ENCODE assay signal across 16 cellular contexts in the genomic region with DNA sequence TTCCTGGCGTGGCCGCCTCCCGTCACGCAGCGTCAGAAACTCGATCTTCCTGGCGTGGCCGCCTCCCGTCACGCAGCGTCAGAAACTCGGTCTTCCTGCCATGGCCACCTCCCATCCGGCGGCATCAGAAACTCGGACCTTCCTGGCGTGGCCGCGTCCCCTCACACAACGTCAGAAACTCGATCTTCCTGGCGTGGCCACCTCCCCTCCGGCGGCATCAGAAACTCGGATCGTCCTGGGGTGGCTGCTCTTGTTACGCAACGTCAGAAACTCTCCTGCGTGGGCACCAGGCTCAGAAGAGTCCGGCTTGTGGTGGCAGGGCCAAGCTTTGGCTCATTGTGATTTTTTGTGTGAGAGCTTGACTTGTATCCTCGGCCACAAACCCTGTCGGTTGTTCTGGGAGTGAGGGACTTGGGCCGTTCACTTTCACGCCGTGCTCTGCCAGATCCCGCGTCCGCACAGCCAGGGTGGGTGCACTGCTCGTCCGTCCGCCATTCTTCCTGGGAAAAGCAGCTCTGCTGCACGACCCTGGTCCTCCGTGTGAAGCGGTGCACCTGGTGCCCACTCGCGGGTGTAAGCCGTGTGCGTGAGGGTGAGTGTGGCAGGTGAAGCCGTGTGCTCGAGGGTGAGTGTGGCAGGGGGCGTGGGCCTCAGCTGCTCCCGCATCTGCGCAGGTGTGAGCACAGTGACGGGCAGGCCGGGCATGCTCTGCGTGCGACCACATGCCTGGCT. TPM values are rescaled to one million over a fixed set of nuclear protein-coding genes. Genes with fewer than 3 reads are reported as not detected.
DNase-seq lines count a peak whose midpoint lies in the region; ATAC-seq, FAIRE-seq and TF ChIP-seq lines count a peak whose summit lies in the region.
"Had no signal": no experiment of that assay in that cellular context is flagged by ENCODE, and none has a peak within 500 bp of the region (broad histone marks: within the 10 kb centered on the region; RNA-seq: fewer than 3 reads in every experiment).

No MANE protein-coding gene starts in this region.

- no peak overlapping the region for H3K9ac ChIP-seq in K562 (ENCODE audit: insufficient read depth in 1 of 2, low read depth in 2 of 2, low read length in 2 of 2)
- H3K9ac ChIP-seq in kidney (ENCODE audit: low read length in 2 of 2) = no peak overlapping the region
- H3K9ac ChIP-seq in Karpas-422 (ENCODE audit: low read length) = no peak overlapping the region
- H3K9ac ChIP-seq: GM23248 had no signal

- TF ChIP-seq POLR2A in K562 (conservative IDR thresholded peaks at IDR 0.05) = no peak

- POLR2A ChIA-PET in A673 (lab: Charles Lee; ENCODE audit: low non-redundant PET) (no interaction called here), K562 (lab: Yijun Ruan, JAX) (no interaction called here)

- H2AFZ ChIP-seq in K562 (ENCODE audit: low read depth, low read length) (no peak overlapping the region), Karpas-422 (ENCODE audit: low read length) (no peak overlapping the region)
- H2AFZ ChIP-seq: GM23248 had no signal

- FAIRE-seq in K562 (lab: Jason Lieb, UNC) (no peak), kidney (lab: Jason Lieb, UNC) (no peak)

- H3K4me1 ChIP-seq in A673 (ENCODE audit: insufficient read depth, low read length, poor library complexity, severe bottlenecking) = peaks cover 45% of the 10 kb centered on the region
- H3K4me1 ChIP-seq in K562 (replicated peaks in 1 of 2; ENCODE audit: control insufficient read depth in 2 of 2, insufficient read depth in 2 of 2, low read length in 2 of 2) = peaks cover 0 to 5% of the 10 kb centered on the region in 2 experiments; a peak in 1 of 5 replicates
- no peaks in the 10 kb centered on the region for H3K4me1 ChIP-seq in kidney (ENCODE audit: control insufficient read depth in 1 of 2, insufficient read depth in 1 of 2, low read depth in 1 of 2, low read length in 2 of 2)
- H3K4me1 ChIP-seq in Karpas-422 (ENCODE audit: low read length) = no peaks in the 10 kb centered on the region

- TF ChIP-seq EP300 in K562 (IDR thresholded peaks at IDR 0.05; ENCODE audit: low read length) = no peak

- no peak overlapping the region for H3K4me3 ChIP-seq in A673 (ENCODE audit: low read depth, low read length, poor library complexity, severe bottlenecking)
- H3K4me3 ChIP-seq in H7 (ENCODE audit: insufficient read depth, low read depth, low read length) = no peak overlapping the region
- H3K4me3 ChIP-seq in K562 = no peak overlapping the region
- H3K4me3 ChIP-seq in kidney (ENCODE audit: low read length in 2 of 2) = no peak overlapping the region
- H3K4me3 ChIP-seq in Karpas-422 (ENCODE audit: low read length) = no peak overlapping the region
- H3K4me3 ChIP-seq: GM23248 had no signal

- H4K20me1 ChIP-seq in K562 (replicated peaks; ENCODE audit: control insufficient read depth, insufficient read depth, low read length) (no peaks in the 10 kb centered on the region), Karpas-422 (ENCODE audit: insufficient read depth, low read depth, low read length) (no peaks in the 10 kb centered on the region)

- intact Hi-C loops in A673 (cut with micrococcal nuclease; ENCODE audit: unreplicated experiment) (loop anchor here (10.0 kb wide), 1 partner anchor 172 kb away; the partner anchor contains the start of gene ADAP1), K562 (cut with micrococcal nuclease) (loop anchor here (10.0 kb wide), 1 partner anchor 182 kb away; no protein-coding TSS in a partner anchor), kidney (cut with DNase I) (loop anchor here (10.0 kb wide), 1 partner anchor 92 kb away; the partner anchor contains the start of gene GET4)

- TF ChIP-seq CTCF in A673 (conservative IDR thresholded peaks at IDR 0.05; ENCODE audit: low read depth, low read length) (no peak), K562 (IDR thresholded peaks at IDR 0.05 in 2 of 3, conservative IDR thresholded peaks at IDR 0.05 in 1 of 3; ENCODE audit: insufficient read depth in 2 of 3, low read depth in 1 of 3, low read length in 3 of 3) (no peak), kidney (IDR thresholded peaks at IDR 0.05; ENCODE audit: borderline replicate concordance, extremely low read depth, insufficient read depth) (no peak)

- peak overlapping the region; percentile 13 for H3K27ac ChIP-seq in A673 (ENCODE audit: low read depth, low read length, poor library complexity, severe bottlenecking)
- H3K27ac ChIP-seq in K562 (ENCODE audit: extremely low read depth, low read depth, low read length) = no peak overlapping the region
- H3K27ac ChIP-seq in kidney (ENCODE audit: low read depth in 2 of 2, low read length in 2 of 2) = no peak overlapping the region
- H3K27ac ChIP-seq in Karpas-422 (ENCODE audit: low read length) = no peak overlapping the region
- H3K27ac ChIP-seq: C4-2B, GM23248 had no signal

- no peaks in the 10 kb centered on the region for H3K9me2 ChIP-seq in Karpas-422 (replicated peaks; ENCODE audit: insufficient read depth, low read length)

- CTCF ChIA-PET in A673 (lab: Charles Lee) (no interaction called here), K562 (lab: Yijun Ruan, JAX; ENCODE audit: low intra/inter-chr PET ratio) (no interaction called here)

- H3K27me3 ChIP-seq in A673 (replicated peaks; ENCODE audit: insufficient read depth, low read depth, low read length, poor library complexity) (no peaks in the 10 kb centered on the region), H7 (ENCODE audit: control insufficient read depth, insufficient read depth, low read length) (no peaks in the 10 kb centered on the region), K562 (ENCODE audit: control insufficient read depth in 2 of 2, insufficient read depth in 2 of 2, low read length in 2 of 2) (no peaks in the 10 kb centered on the region), Karpas-422 (ENCODE audit: low read length) (no peaks in the 10 kb centered on the region)
- H3K27me3 ChIP-seq: BE2C had no signal

- BruUV-seq in A673 (replicated peaks; lab: Mats Ljungman, UMichigan) (no TSS peak), K562 (replicated peaks; lab: Mats Ljungman, UMichigan) (no TSS peak)

- no peak for DNase-seq in A673 (ENCODE audit: low spot score)
- DNase-seq in H7 = peak; percentile 48
- DNase-seq in K562 (ENCODE audit: extremely low read depth in 1 of 4, low spot score in 3 of 4) = no peak
- peak; percentile 70 for DNase-seq in kidney
- no peak for DNase-seq in SHP77 (lab: John Stamatoyannopoulos, UW)
- DNase-seq in Karpas-422 = no peak
- DNase-seq: BE2C; CD4-positive, alpha-beta memory T cell; DMS53; GF-D8; GM23248; H9; KBM-7 had no signal

- no peaks in the 10 kb centered on the region for H3K79me2 ChIP-seq in K562 (ENCODE audit: control insufficient read depth, insufficient read depth, low read length)
- H3K79me2 ChIP-seq in Karpas-422 (ENCODE audit: low read length) = no peaks in the 10 kb centered on the region

- H3K9me3 ChIP-seq in A673 (ENCODE audit: low read depth, low read length, poor library complexity, severe bottlenecking) = no peaks in the 10 kb centered on the region
- H3K9me3 ChIP-seq in K562 (replicated peaks; ENCODE audit: control insufficient read depth, insufficient read depth, low read depth, low read length) = no peaks in the 10 kb centered on the region
- no peaks in the 10 kb centered on the region for H3K9me3 ChIP-seq in kidney (ENCODE audit: control insufficient read depth in 1 of 2, low read length in 2 of 2)
- no peaks in the 10 kb centered on the region for H3K9me3 ChIP-seq in Karpas-422 (ENCODE audit: low read length)
- H3K9me3 ChIP-seq: BE2C had no signal

- in situ Hi-C loops in K562 (cut with MboI) = no loop called here

- no peak for TF ChIP-seq RAD21 in K562 (CRISPR knock-in tag; conservative IDR thresholded peaks at IDR 0.05 in 1 of 2, IDR thresholded peaks at IDR 0.05 in 1 of 2)

- ATAC-seq in K562 = no peak
- no peak for ATAC-seq in GM18870 (IDR thresholded peaks at IDR 0.05; ENCODE audit: unreplicated experiment)
- ATAC-seq in GM18511 (IDR thresholded peaks at IDR 0.05; ENCODE audit: unreplicated experiment) = no peak

- WGBS in K562 (ENCODE audit: insufficient coverage, low coverage, missing lambda C conversion rate) = 94% methylated on average over 40 of the region's 56 CpGs

- H3K9me1 ChIP-seq in K562 (ENCODE audit: control insufficient read depth, insufficient read depth, low read length) = no peaks in the 10 kb centered on the region

- peaks cover 33% of the 10 kb centered on the region for H3K36me3 ChIP-seq in A673 (ENCODE audit: insufficient read depth, low read length, poor library complexity, severe bottlenecking)
- peaks cover 15% of the 10 kb centered on the region for H3K36me3 ChIP-seq in H7 (replicated peaks; ENCODE audit: control insufficient read depth, insufficient read depth, low read length)
- H3K36me3 ChIP-seq in K562 (ENCODE audit: control insufficient read depth, insufficient read depth, low read length) = peaks cover 90% of the 10 kb centered on the region
- peaks cover 13 to 25% of the 10 kb centered on the region in 2 donors for H3K36me3 ChIP-seq in kidney (ENCODE audit: control insufficient read depth in 1 of 2, insufficient read depth in 2 of 2, low read length in 2 of 2)
- peaks cover 16% of the 10 kb centered on the region for H3K36me3 ChIP-seq in Karpas-422 (ENCODE audit: insufficient read depth, low read length)

- H3K4me2 ChIP-seq in K562 (ENCODE audit: insufficient read depth, low read length) = no peak overlapping the region
- no peak overlapping the region for H3K4me2 ChIP-seq in Karpas-422 (ENCODE audit: low read depth, low read length, poor library complexity, severe bottlenecking)

RNA-seq across cellular contexts. Expression of gene SUN1, which starts 49.4 kb away (rescaled TPM):
- total RNA-seq in A673 (2021) (189 and 203 TPM in 2 replicates), K562 (2014; rRNA removed) (80.5 and 86.7 TPM in 2 replicates), K562 (2014; rRNA removed; fragmentation: Illumina TruSeq; extraction: Trizol) (38.9 and 42.3 TPM in 2 replicates), K562 (2015; rRNA removed; fragmentation: Illumina TruSeq; extraction: Trizol) (49.2 and 53.5 TPM in 2 replicates), K562 (2021) (81.9 and 101 TPM in 2 replicates), kidney (168 TPM)
- total RNA-seq in H7 (2014; rRNA removed; shearing (Covaris generic)) = 60.5 and 82.1 TPM in 2 replicates
- 527 and 872 TPM in 2 replicates for total RNA-seq in K562 (2011; cell fraction: chromatin; rRNA removed; ENCODE audit: low replicate concordance)
- 542 and 585 TPM in 2 replicates for total RNA-seq in K562 (2011; cell fraction: nucleolus; rRNA removed)
- total RNA-seq in K562 (2011; cell fraction: nucleoplasm; rRNA removed) = 348 and 489 TPM in 2 replicates
- polyA plus RNA-seq in K562 (2011; rRNA removed) (132 and 143 TPM in 2 replicates), K562 (2014; fragmentation: Illumina TruSeq; extraction: Trizol) (62.3 and 88.2 TPM in 2 replicates), K562 (2014; fragmentation: Nextera tagmentation; extraction: Ambion mirVana) (10 to 100 TPM; 36.8 TPM), K562 (2014; rRNA removed) (105 and 119 TPM in 2 replicates), kidney (ENCODE audit: insufficient read depth, low read depth, low replicate concordance) (40.4 TPM)
- 249 and 254 TPM in 2 replicates for polyA plus RNA-seq in K562 (2011; cell fraction: cytosol; rRNA removed)
- polyA plus RNA-seq in K562 (2011; cell fraction: nucleus; rRNA removed) = 889 and 1,080 TPM in 2 replicates
- 107 and 112 TPM in 2 replicates for polyA plus RNA-seq in K562 (2012)
- 72.4 and 98.1 TPM in 2 replicates for polyA minus RNA-seq in K562 (2011; rRNA and poly(A)+ RNA removed)
- 47.4 and 59.7 TPM in 2 replicates for polyA minus RNA-seq in K562 (2011; cell fraction: cytosol; rRNA and poly(A)+ RNA removed)
- 245 and 267 TPM in 2 replicates for polyA minus RNA-seq in K562 (2011; cell fraction: nucleus; rRNA and poly(A)+ RNA removed)
- total RNA-seq in Karpas-422 (2014; rRNA removed; shearing (Covaris generic); ENCODE audit: low replicate concordance) = 39.6 and 62.1 TPM in 2 replicates

RNA-seq across cellular contexts. Expression of gene PRKAR1B, which starts 55.8 kb away (rescaled TPM):
- total RNA-seq in A673 (2021) (27.2 and 29.0 TPM in 2 replicates), K562 (2014; rRNA removed) (28.8 and 37.6 TPM in 2 replicates), K562 (2014; rRNA removed; fragmentation: Illumina TruSeq; extraction: Trizol) (7.7 and 10.5 TPM in 2 replicates), K562 (2015; rRNA removed; fragmentation: Illumina TruSeq; extraction: Trizol) (11.8 and 12.7 TPM in 2 replicates), K562 (2021) (30.5 and 32.0 TPM in 2 replicates), kidney (15.9 TPM)
- 32.4 and 32.8 TPM in 2 replicates for total RNA-seq in H7 (2014; rRNA removed; shearing (Covaris generic))
- 17.8 and 33.7 TPM in 2 replicates for total RNA-seq in K562 (2011; cell fraction: chromatin; rRNA removed; ENCODE audit: low replicate concordance)
- total RNA-seq in K562 (2011; cell fraction: nucleolus; rRNA removed) = 20.3 and 21.8 TPM in 2 replicates
- 13.3 and 14.8 TPM in 2 replicates for total RNA-seq in K562 (2011; cell fraction: nucleoplasm; rRNA removed)
- polyA plus RNA-seq in K562 (2011; rRNA removed) (8.2 and 15.3 TPM in 2 replicates), K562 (2014; fragmentation: Illumina TruSeq; extraction: Trizol) (9.2 and 20.4 TPM in 2 replicates), K562 (2014; fragmentation: Nextera tagmentation; extraction: Ambion mirVana) (1 to 10 TPM in 1 of 2 experiments, under 1 TPM in 1; 0.99 to 1.2 TPM), K562 (2014; rRNA removed) (18.4 and 19.4 TPM in 2 replicates), kidney (ENCODE audit: insufficient read depth, low read depth, low replicate concordance) (21.4 TPM)
- polyA plus RNA-seq in K562 (2011; cell fraction: cytosol; rRNA removed) = 7.5 and 20.4 TPM in 2 replicates
- polyA plus RNA-seq in K562 (2011; cell fraction: nucleus; rRNA removed) = 8.1 and 20.7 TPM in 2 replicates
- polyA plus RNA-seq in K562 (2012) = 13.9 and 25.5 TPM in 2 replicates
- 21.0 and 32.5 TPM in 2 replicates for polyA minus RNA-seq in K562 (2011; rRNA and poly(A)+ RNA removed)
- 11.3 and 17.8 TPM in 2 replicates for polyA minus RNA-seq in K562 (2011; cell fraction: cytosol; rRNA and poly(A)+ RNA removed)
- polyA minus RNA-seq in K562 (2011; cell fraction: nucleus; rRNA and poly(A)+ RNA removed) = 8.5 and 9.8 TPM in 2 replicates
- total RNA-seq in Karpas-422 (2014; rRNA removed; shearing (Covaris generic); ENCODE audit: low replicate concordance) = 9.6 and 20.0 TPM in 2 replicates

RNA-seq across cellular contexts. Expression of gene DNAAF5, which starts 56.4 kb away (rescaled TPM):
- total RNA-seq in A673 (2021) = 74.4 and 78.1 TPM in 2 replicates
- 82.5 and 101 TPM in 2 replicates for total RNA-seq in H7 (2014; rRNA removed; shearing (Covaris generic))
- 43.7 and 77.7 TPM in 2 replicates for total RNA-seq in K562 (2011; cell fraction: chromatin; rRNA removed; ENCODE audit: low replicate concordance)
- 48.7 and 57.2 TPM in 2 replicates for total RNA-seq in K562 (2011; cell fraction: nucleolus; rRNA removed)
- total RNA-seq in K562 (2011; cell fraction: nucleoplasm; rRNA removed) = 27.9 and 34.8 TPM in 2 replicates
- 35.3 and 61.8 TPM in 2 replicates for total RNA-seq in K562 (2014; rRNA removed)
- 14.2 and 16.4 TPM in 2 replicates for total RNA-seq in K562 (2014; rRNA removed; fragmentation: Illumina TruSeq; extraction: Trizol)
- total RNA-seq in K562 (2015; rRNA removed; fragmentation: Illumina TruSeq; extraction: Trizol) = 19.1 and 20.8 TPM in 2 replicates
- total RNA-seq in K562 (2021) = 69.7 and 69.9 TPM in 2 replicates
- 12.3 and 33.1 TPM in 2 replicates for polyA plus RNA-seq in K562 (2011; rRNA removed)
- polyA plus RNA-seq in K562 (2011; cell fraction: cytosol; rRNA removed) = 24.9 and 63.1 TPM in 2 replicates
- polyA plus RNA-seq in K562 (2011; cell fraction: nucleus; rRNA removed) = 29.7 and 48.2 TPM in 2 replicates
- polyA plus RNA-seq in K562 (2012) = 35.7 and 58.0 TPM in 2 replicates
- 20.3 and 41.8 TPM in 2 replicates for polyA plus RNA-seq in K562 (2014; fragmentation: Illumina TruSeq; extraction: Trizol)
- 1 to 10 TPM; 3.1 to 5.1 TPM for polyA plus RNA-seq in K562 (2014; fragmentation: Nextera tagmentation; extraction: Ambion mirVana)
- polyA plus RNA-seq in K562 (2014; rRNA removed) = 31.9 and 34.0 TPM in 2 replicates
- polyA minus RNA-seq in K562 (2011; rRNA and poly(A)+ RNA removed) = 16.2 and 19.7 TPM in 2 replicates
- polyA minus RNA-seq in K562 (2011; cell fraction: cytosol; rRNA and poly(A)+ RNA removed) = 41.6 and 44.6 TPM in 2 replicates
- polyA minus RNA-seq in K562 (2011; cell fraction: nucleus; rRNA and poly(A)+ RNA removed) = 20.3 and 25.7 TPM in 2 replicates
- 29.7 TPM for total RNA-seq in kidney
- 11.6 TPM for polyA plus RNA-seq in kidney (ENCODE audit: insufficient read depth, low read depth, low replicate concordance)
- 21.0 and 22.6 TPM in 2 replicates for total RNA-seq in Karpas-422 (2014; rRNA removed; shearing (Covaris generic); ENCODE audit: low replicate concordance)

Comparison
In these comparisons a context has a peak if more than half of its experiments do, and no peak if none do; other contexts are left out.
1. DNase-seq: peak in H7 (single experiment) and kidney (single experiment); none in A673 (single experiment), K562 (0 of 4), SHP77 (0 of 2) and Karpas-422 (single experiment).